In genomic region chr4:1794809-1795303, GRCh38 we compare ENCODE assay signal across 8 cellular contexts. TPM values are rescaled to one million over a fixed set of nuclear protein-coding genes. Genes with fewer than 3 reads are reported as not detected.
A peak's percentile ranks its signal among the peaks of the same experiment; 100 is the strongest.
DNase-seq lines count a peak whose midpoint lies in the region; ATAC-seq and TF ChIP-seq lines count a peak whose summit lies in the region.

No MANE protein-coding gene starts in this region.

- no peaks in the 10 kb centered on the region for H3K79me2 ChIP-seq in PC-9 (ENCODE audit: low read depth)

- BruUV-seq in PC-9 (replicated peaks; lab: Mats Ljungman, UMichigan) = no TSS peak

- H3K27me3 ChIP-seq in PC-9 (ENCODE audit: insufficient read depth, low read depth) = peaks cover 34% of the 10 kb centered on the region
- peaks cover 0 to 60% (median 0%) of the 10 kb centered on the region in 4 donors for H3K27me3 ChIP-seq in esophagus squamous epithelium
- H3K27me3 ChIP-seq in prostate gland (replicated peaks; ENCODE audit: insufficient read depth) = no peaks in the 10 kb centered on the region

- peaks cover 21% of the 10 kb centered on the region; the same call in 1 of the 2 replicates for H3F3A ChIP-seq in PC-9 (ENCODE audit: insufficient read depth, low read depth)

- peak overlapping the region; percentile 69 for H3K9ac ChIP-seq in ES-I3 (ENCODE audit: low read depth, low read length)

- peak overlapping the region; percentile 68 for H3K4me2 ChIP-seq in PC-9

- DNase-seq in PC-9 = no peak
- no peak for DNase-seq in esophagus squamous epithelium (lab: John Stamatoyannopoulos, UW)
- DNase-seq in prostate gland (ENCODE audit: low spot score) = no peak
- DNase-seq in AG08395 (ENCODE audit: low spot score) = no peak
- no peak for DNase-seq in AML-193 (lab: John Stamatoyannopoulos, UW)
- no peak for DNase-seq in stimulated activated CD8-positive, alpha-beta memory T cell treated with anti-CD3 and anti-CD28 coated beads, Interleukin-4, amount 100 ng/mL, for 48 hours

- no peaks in the 10 kb centered on the region for H3K9me3 ChIP-seq in ES-I3 (ENCODE audit: control insufficient read depth, insufficient read depth, low read length)
- H3K9me3 ChIP-seq in PC-9 (ENCODE audit: insufficient read depth, low read depth) = no peaks in the 10 kb centered on the region
- no peaks in the 10 kb centered on the region for H3K9me3 ChIP-seq in esophagus squamous epithelium
- H3K9me3 ChIP-seq in prostate gland = no peaks in the 10 kb centered on the region

- no peaks in the 10 kb centered on the region for H3K9me2 ChIP-seq in PC-9 (ENCODE audit: insufficient read depth)

- POLR2A ChIA-PET in PC-9 (lab: Charles Lee; ENCODE audit: unreplicated experiment) = no interaction called here

- peaks cover 3% of the 10 kb centered on the region; the same call in 1 of the 2 replicates for H4K20me1 ChIP-seq in PC-9 (ENCODE audit: insufficient read depth)

- WGBS in esophagus squamous epithelium, 2 donors = 5% methylated on average over 8 of the region's 68 CpGs; no CpG with 5 or more reads in 1 of the 2 donors
- 2% methylated on average over 67 of the region's 68 CpGs for WGBS in prostate gland

- H3K4me1 ChIP-seq in ES-I3 (ENCODE audit: insufficient read depth, low read length) (no peaks in the 10 kb centered on the region; the same call in 1 of the 2 replicates), PC-9 (replicated peaks; ENCODE audit: insufficient read depth) (peaks cover 7% of the 10 kb centered on the region; the same call in 1 of the 2 replicates), esophagus squamous epithelium (peaks cover 25 to 79% (median 32%) of the 10 kb centered on the region in 3 donors), prostate gland (replicated peaks) (peaks cover 10% of the 10 kb centered on the region)

- no peak overlapping the region for H3K27ac ChIP-seq in PC-9
- peak overlapping the region in 3 of 4 donors; percentile 83 to 90 (median 85) for H3K27ac ChIP-seq in esophagus squamous epithelium
- no peak overlapping the region for H3K27ac ChIP-seq in prostate gland

- ATAC-seq in GM18870 (IDR thresholded peaks at IDR 0.05; ENCODE audit: unreplicated experiment) = no peak

- H3K36me3 ChIP-seq in ES-I3 (ENCODE audit: insufficient read depth, low read length) (no peaks in the 10 kb centered on the region), PC-9 (ENCODE audit: low read depth) (no peaks in the 10 kb centered on the region), esophagus squamous epithelium (peaks cover 2 to 41% (median 6%) of the 10 kb centered on the region in 3 donors), prostate gland (no peaks in the 10 kb centered on the region)

- TF ChIP-seq POLR2A in esophagus squamous epithelium (IDR thresholded peaks at IDR 0.05) (no peak), prostate gland (IDR thresholded peaks at IDR 0.05) (no peak)

- intact Hi-C loops in PC-9 (cut with micrococcal nuclease; ENCODE audit: unreplicated experiment) = loop anchor here (5.0 kb wide), 1 partner anchor 43 kb away; no protein-coding TSS in a partner anchor
- intact Hi-C loops in esophagus squamous epithelium (cut with DNase I) = no loop called here
- intact Hi-C loops in prostate gland (cut with DNase I) = no loop called here

- CTCF ChIA-PET in PC-9 (lab: Charles Lee) = interaction anchor here (0.7 kb wide), 1 partner anchor 43 kb away, joined by 4 read pairs; no protein-coding TSS in a partner anchor

- H3K4me3 ChIP-seq in PC-9 (peak overlapping the region; percentile 36; the same call in 1 of the 2 replicates), esophagus squamous epithelium (peak overlapping the region; percentile 71 to 86 (median 82)), prostate gland (peak overlapping the region; percentile 32 to 46)

- TF ChIP-seq CTCF in PC-9 (conservative IDR thresholded peaks at IDR 0.05) (no peak), esophagus squamous epithelium (IDR thresholded peaks at IDR 0.05) (no peak), prostate gland (IDR thresholded peaks at IDR 0.05) (no peak)

- no peak overlapping the region for H2AFZ ChIP-seq in PC-9

RNA-seq across cellular contexts. Expression of gene FGFR3, which starts 1.8 kb away (rescaled TPM):
- 8.2 and 10.6 TPM in 2 replicates for total RNA-seq in PC-9 (2021)
- 100 to 1,000 TPM; 175 to 307 (median 223) TPM for total RNA-seq in esophagus squamous epithelium
- 10 to 100 TPM in 1 of 2 donors, 1 to 10 TPM in 1; 8.7 to 78.2 TPM for total RNA-seq in prostate gland

Comparison
In these comparisons a context has a peak if more than half of its experiments do, and no peak if none do; other contexts are left out.
1. H3K27ac ChIP-seq: peak in esophagus squamous epithelium (3 of 4); none in PC-9 (single experiment) and prostate gland (0 of 2).
2. Peak in every context shown above with its lines, with median percentiles within 50 percentile points of each other: H3K4me3 ChIP-seq.